18 cellular contexts compared by ENCODE assay signal in genomic region chr18:13390711-13391110, GRCh38.
DNase-seq lines count a peak whose midpoint lies in the region; ATAC-seq and TF ChIP-seq lines count a peak whose summit lies in the region.
"Had no signal": no experiment of that assay in that cellular context is flagged by ENCODE, and none has a peak within 500 bp of the region (broad histone marks: within the 10 kb centered on the region; RNA-seq: fewer than 3 reads in every experiment).

No MANE protein-coding gene starts in this region.

- H3K36me3 Mint-ChIP-seq in activated T-helper 17 cell treated with anti-CD3 and anti-CD28 coated beads, Interleukin-2, amount 50 U/mL, for 72 hours (ENCODE audit: low read depth): peaks cover 48% of the 10 kb centered on the region

- no peaks in the 10 kb centered on the region for H3K27me3 Mint-ChIP-seq in activated T-helper 17 cell treated with anti-CD3 and anti-CD28 coated beads, Interleukin-2, amount 50 U/mL, for 72 hours
- H3K27me3 Mint-ChIP-seq: CD4-positive, alpha-beta T cell had no signal

- H3K36me3 ChIP-seq in right atrium auricular region (peaks cover 9% of the 10 kb centered on the region), heart right ventricle (peaks cover 0 to 19% (median 0%) of the 10 kb centered on the region in 9 donors), PC-9 (ENCODE audit: low read depth) (no peaks in the 10 kb centered on the region)

- no TSS peak for BruUV-seq in PC-9 (replicated peaks; lab: Mats Ljungman, UMichigan)

- H3K9me3 ChIP-seq in right atrium auricular region: no peaks in the 10 kb centered on the region
- H3K9me3 ChIP-seq in heart right ventricle: no peaks in the 10 kb centered on the region
- no peaks in the 10 kb centered on the region for H3K9me3 ChIP-seq in PC-9 (ENCODE audit: insufficient read depth, low read depth)
- H3K9me3 ChIP-seq: Caco-2, Peyer's patch had no signal

- peaks cover 0 to 35% of the 10 kb centered on the region in 2 donors for H3K4me1 ChIP-seq in right atrium auricular region
- H3K4me1 ChIP-seq in heart right ventricle: peaks cover 2 to 63% (median 22%) of the 10 kb centered on the region in 9 donors
- H3K4me1 ChIP-seq in PC-9 (replicated peaks; ENCODE audit: insufficient read depth): no peaks in the 10 kb centered on the region
- H3K4me1 ChIP-seq: Caco-2 had no signal

- H3K4me2 ChIP-seq in PC-9: no peak overlapping the region

- WGBS in heart right ventricle, 2 donors: 97 to 98% methylated on average over 4 of the region's 4 CpGs

- H3K27ac ChIP-seq in right atrium auricular region: no peak overlapping the region
- H3K27ac ChIP-seq in heart right ventricle: no peak overlapping the region
- no peak overlapping the region for H3K27ac ChIP-seq in PC-9
- H3K27ac ChIP-seq: 22Rv1, Peyer's patch had no signal

- intact Hi-C loops in heart right ventricle (cut with DNase I): loop anchor here in 1 of 10 donors (10.0 kb wide), 1 partner anchor 124 kb away; no protein-coding TSS in a partner anchor
- intact Hi-C loops in PC-9 (cut with micrococcal nuclease; ENCODE audit: unreplicated experiment): no loop called here
- intact Hi-C loops in left colon (cut with DNase I, micrococcal nuclease): no loop called here

- H3F3A ChIP-seq in PC-9 (ENCODE audit: insufficient read depth, low read depth): no peaks in the 10 kb centered on the region

- no peaks in the 10 kb centered on the region for H3K9me3 Mint-ChIP-seq in activated T-helper 17 cell treated with anti-CD3 and anti-CD28 coated beads, Interleukin-2, amount 50 U/mL, for 72 hours
- H3K9me3 Mint-ChIP-seq: CD4-positive, alpha-beta T cell had no signal

- H3K4me1 Mint-ChIP-seq in activated T-helper 17 cell treated with anti-CD3 and anti-CD28 coated beads, Interleukin-2, amount 50 U/mL, for 72 hours: peaks cover 12% of the 10 kb centered on the region

- TF ChIP-seq CTCF in right atrium auricular region (IDR thresholded peaks at IDR 0.05) (no peak), heart right ventricle (IDR thresholded peaks at IDR 0.05) (no peak), PC-9 (conservative IDR thresholded peaks at IDR 0.05) (no peak)

- CTCF ChIA-PET in PC-9 (lab: Charles Lee): no interaction called here

- POLR2A ChIA-PET in PC-9 (lab: Charles Lee; ENCODE audit: unreplicated experiment): no interaction called here

- H3K27ac Mint-ChIP-seq in activated T-helper 17 cell treated with anti-CD3 and anti-CD28 coated beads, Interleukin-2, amount 50 U/mL, for 72 hours: peak overlapping the region; percentile 33
- H3K27ac Mint-ChIP-seq: CD4-positive, alpha-beta T cell had no signal

- no peak overlapping the region for H3K4me3 Mint-ChIP-seq in activated T-helper 17 cell treated with anti-CD3 and anti-CD28 coated beads, Interleukin-2, amount 50 U/mL, for 72 hours
- H3K4me3 Mint-ChIP-seq: CD4-positive, alpha-beta T cell had no signal

- no peak overlapping the region for H2AFZ ChIP-seq in PC-9

- DNase-seq in DMS 273 (lab: John Stamatoyannopoulos, UW; ENCODE audit: unreplicated experiment) (peak; percentile 11), DMS 273 treated with DMSO at 0.1 percent for 48 hours (lab: John Stamatoyannopoulos, UW) (no peak), right atrium auricular region (ENCODE audit: low spot score) (peak; percentile 53), heart right ventricle (no peak), PC-9 (no peak), left colon (no peak)
- DNase-seq: AML-193; Caco-2; CD4-positive, alpha-beta T cell; DMS53; NCI-H1694 treated with DMSO at 0.1 percent for 48 hours; NCI-H510A; Peyer's patch; T-helper 2 cell had no signal

- H4K20me1 ChIP-seq in PC-9 (ENCODE audit: insufficient read depth): no peaks in the 10 kb centered on the region

- H3K4me3 ChIP-seq in right atrium auricular region: no peak overlapping the region
- no peak overlapping the region for H3K4me3 ChIP-seq in heart right ventricle
- H3K4me3 ChIP-seq in PC-9: no peak overlapping the region
- H3K4me3 ChIP-seq: Peyer's patch had no signal

- H3K9me2 ChIP-seq in PC-9 (ENCODE audit: insufficient read depth): no peaks in the 10 kb centered on the region

- ATAC-seq in heart right ventricle (no peak), left colon (no peak), GM21447 (IDR thresholded peaks at IDR 0.05; ENCODE audit: unreplicated experiment) (no peak)
- no peak for ATAC-seq in activated T-helper 17 cell treated with anti-CD3 and anti-CD28 coated beads, Interleukin-2, amount 50 U/mL, for 72 hours (replicated peaks)
- ATAC-seq: Right ventricle myocardium inferior had no signal

- H3K27me3 ChIP-seq in right atrium auricular region (no peaks in the 10 kb centered on the region), heart right ventricle (no peaks in the 10 kb centered on the region), PC-9 (ENCODE audit: insufficient read depth, low read depth) (peaks cover 74% of the 10 kb centered on the region)
- H3K27me3 ChIP-seq: Peyer's patch had no signal

- no peaks in the 10 kb centered on the region for H3K79me2 ChIP-seq in PC-9 (ENCODE audit: low read depth)

Comparison
In these comparisons a context has a peak if more than half of its experiments do, and no peak if none do; other contexts are left out.
1. DNase-seq: peak in DMS 273 (single experiment) and right atrium auricular region (single experiment); none in DMS 273 treated with DMSO at 0.1 percent for 48 hours (single experiment), heart right ventricle (0 of 2), PC-9 (0 of 2) and left colon (0 of 2).